ENCODE assay signal across 21 cellular contexts in the genomic region with DNA sequence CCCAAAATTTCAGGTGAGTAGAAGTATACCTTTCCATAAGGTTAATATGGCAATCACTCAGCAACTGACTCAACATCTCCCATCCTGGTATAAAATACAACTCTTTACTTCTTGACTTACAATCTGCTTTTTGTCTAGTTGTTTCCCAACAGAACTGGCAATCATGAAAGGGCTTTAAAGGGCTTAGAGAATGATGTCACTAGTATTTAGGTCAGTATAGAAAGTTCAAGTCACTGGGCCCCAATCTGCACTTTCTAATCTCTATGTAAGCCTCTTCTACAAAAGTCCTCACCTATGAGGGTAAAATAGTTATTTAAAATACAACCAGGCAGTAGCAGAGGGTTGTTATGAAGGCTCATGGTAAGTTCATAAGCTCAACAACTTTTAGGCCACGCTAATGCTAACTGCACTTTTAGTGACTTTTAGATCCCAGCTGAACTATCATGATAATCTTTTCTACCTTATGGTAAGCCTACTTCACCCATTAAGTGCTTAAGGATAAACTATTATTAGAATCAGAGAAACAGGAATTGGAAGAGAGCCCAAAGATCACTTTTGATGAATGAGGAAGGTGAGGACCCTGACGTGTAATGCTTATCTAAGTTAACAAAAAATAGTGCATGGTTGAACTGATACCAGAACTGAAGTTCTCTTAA.
A peak's percentile ranks its signal among the peaks of the same experiment; 100 is the strongest.
DNase-seq lines count a peak whose midpoint lies in the region; ATAC-seq and TF ChIP-seq lines count a peak whose summit lies in the region.
"Had no signal": no experiment of that assay in that cellular context is flagged by ENCODE, and none has a peak within 500 bp of the region (broad histone marks: within the 10 kb centered on the region; RNA-seq: fewer than 3 reads in every experiment).

No MANE protein-coding gene starts in this region.

- peaks cover 57% of the 10 kb centered on the region for H3K36me3 Mint-ChIP-seq in activated CD4-positive, alpha-beta T cell treated with anti-CD3 and anti-CD28 coated beads for 36 hours (ENCODE audit: low read depth)
- peaks cover 52% of the 10 kb centered on the region for H3K36me3 Mint-ChIP-seq in activated naive CD8-positive, alpha-beta T cell treated with anti-CD3 and anti-CD28 coated beads, Interleukin-2, amount 50 U/mL, for 24 hours (ENCODE audit: low read depth)
- H3K36me3 Mint-ChIP-seq in memory B cell (peaks cover 47% of the 10 kb centered on the region), H9 (ENCODE audit: insufficient read depth in 1 of 3, low read depth in 3 of 3) (peaks cover 22 to 60% (median 55%) of the 10 kb centered on the region in 3 experiments; a peak in 6 of 7 replicates)

- peak; percentile 49 for ATAC-seq in activated CD4-positive, alpha-beta T cell treated with anti-CD3 and anti-CD28 coated beads for 36 hours
- ATAC-seq in activated naive CD8-positive, alpha-beta T cell treated with anti-CD3 and anti-CD28 coated beads, Interleukin-2, amount 50 U/mL, for 24 hours: peak; percentile 28
- ATAC-seq in memory B cell (ENCODE audit: low read depth): no peak
- ATAC-seq: Panc1 had no signal

- no peaks in the 10 kb centered on the region for H3K9me3 ChIP-seq in H9 (ENCODE audit: control insufficient read depth, low read depth, low read length)
- H3K9me3 ChIP-seq: esophagus squamous epithelium, testis had no signal

- no peaks in the 10 kb centered on the region for H3K27me3 Mint-ChIP-seq in activated CD4-positive, alpha-beta T cell treated with anti-CD3 and anti-CD28 coated beads for 36 hours
- no peaks in the 10 kb centered on the region for H3K27me3 Mint-ChIP-seq in activated naive CD8-positive, alpha-beta T cell treated with anti-CD3 and anti-CD28 coated beads, Interleukin-2, amount 50 U/mL, for 24 hours
- H3K27me3 Mint-ChIP-seq in memory B cell (no peaks in the 10 kb centered on the region), H9 (ENCODE audit: low read depth) (no peaks in the 10 kb centered on the region)
- H3K27me3 Mint-ChIP-seq: activated B cell treated with CpG ODN at 0.5 μM for 24 hours; activated naive CD8-positive, alpha-beta T cell treated with anti-CD3 and anti-CD28 coated beads, Interleukin-2, amount 10 ng/mL, durations not matched to agents 7 days and 5 days had no signal

- CTCF ChIA-PET in activated CD4-positive, alpha-beta T cell treated with anti-CD3 and anti-CD28 coated beads for 36 hours (lab: Charles Lee): no interaction called here

- no peaks in the 10 kb centered on the region for H4K20me1 ChIP-seq in H9 (ENCODE audit: control insufficient read depth, insufficient read depth, insufficient read length)

- POLR2A ChIA-PET in activated CD4-positive, alpha-beta T cell treated with anti-CD3 and anti-CD28 coated beads for 36 hours (lab: Charles Lee): no interaction called here

- H3K9me3 Mint-ChIP-seq in activated CD4-positive, alpha-beta T cell treated with anti-CD3 and anti-CD28 coated beads for 36 hours (ENCODE audit: low read depth): no peaks in the 10 kb centered on the region
- H3K9me3 Mint-ChIP-seq in activated naive CD8-positive, alpha-beta T cell treated with anti-CD3 and anti-CD28 coated beads, Interleukin-2, amount 50 U/mL, for 24 hours: no peaks in the 10 kb centered on the region
- H3K9me3 Mint-ChIP-seq in memory B cell (no peaks in the 10 kb centered on the region), H9 (no peaks in the 10 kb centered on the region)
- H3K9me3 Mint-ChIP-seq: activated B cell treated with CpG ODN at 0.5 μM for 24 hours; activated naive CD8-positive, alpha-beta T cell treated with anti-CD3 and anti-CD28 coated beads, Interleukin-2, amount 10 ng/mL, durations not matched to agents 7 days and 5 days; CD14-positive monocyte had no signal

- no peak overlapping the region for H2AK5ac ChIP-seq in H9 (ENCODE audit: insufficient read length, low read length)

- H3K56ac ChIP-seq in H9 (ENCODE audit: insufficient read length, low read depth, low read length): no peak overlapping the region

- H2AFZ ChIP-seq in H9 (ENCODE audit: low read length): no peak overlapping the region

- no peak overlapping the region for H4K91ac ChIP-seq in H9 (ENCODE audit: insufficient read length, low read depth, low read length)

- peaks cover 26% of the 10 kb centered on the region for H3K4me1 Mint-ChIP-seq in activated CD4-positive, alpha-beta T cell treated with anti-CD3 and anti-CD28 coated beads for 36 hours
- peaks cover 12% of the 10 kb centered on the region for H3K4me1 Mint-ChIP-seq in activated naive CD8-positive, alpha-beta T cell treated with anti-CD3 and anti-CD28 coated beads, Interleukin-2, amount 50 U/mL, for 24 hours
- H3K4me1 Mint-ChIP-seq in memory B cell (peaks cover 2% of the 10 kb centered on the region), H9 (no peaks in the 10 kb centered on the region)
- H3K4me1 Mint-ChIP-seq: activated B cell treated with CpG ODN at 0.5 μM for 24 hours, CD14-positive monocyte had no signal

- no peak overlapping the region for H4K5ac ChIP-seq in H9 (ENCODE audit: insufficient read length, low read depth, low read length)

- H3T11ph ChIP-seq in H9 (ENCODE audit: low read length): no peak overlapping the region

- H3K79me2 ChIP-seq in H9 (ENCODE audit: insufficient read depth, low read length): no peaks in the 10 kb centered on the region

- H3K79me1 ChIP-seq in H9 (ENCODE audit: insufficient read depth, low read depth, low read length, poor library complexity, severe bottlenecking): no peaks in the 10 kb centered on the region

- no peak overlapping the region for H2BK15ac ChIP-seq in H9 (ENCODE audit: low read depth, low read length)

- H3K27ac Mint-ChIP-seq in activated CD4-positive, alpha-beta T cell treated with anti-CD3 and anti-CD28 coated beads for 36 hours: no peak overlapping the region
- no peak overlapping the region for H3K27ac Mint-ChIP-seq in activated naive CD8-positive, alpha-beta T cell treated with anti-CD3 and anti-CD28 coated beads, Interleukin-2, amount 50 U/mL, for 24 hours
- H3K27ac Mint-ChIP-seq in memory B cell (peak overlapping the region; percentile 18), H9 (peak overlapping the region in 1 of 3 experiments; percentile 56; a peak in 2 of 7 replicates)
- H3K27ac Mint-ChIP-seq: activated B cell treated with CpG ODN at 0.5 μM for 24 hours; activated naive CD8-positive, alpha-beta T cell treated with anti-CD3 and anti-CD28 coated beads, Interleukin-2, amount 10 ng/mL, durations not matched to agents 7 days and 5 days had no signal

- no peaks in the 10 kb centered on the region for H3K23me2 ChIP-seq in H9 (ENCODE audit: insufficient read length, low read depth, low read length, poor library complexity, severe bottlenecking)

- H3K9ac ChIP-seq in H9 (ENCODE audit: extremely low read depth, insufficient read length, low read length): no peak overlapping the region

- H3K23ac ChIP-seq in H9 (ENCODE audit: insufficient read length, low read depth, low read length): no peak overlapping the region

- no peak overlapping the region for H3K18ac ChIP-seq in H9 (ENCODE audit: insufficient read length, low read depth, low read length)

- H3K27me3 ChIP-seq in H9 (ENCODE audit: insufficient read depth, low read length): no peaks in the 10 kb centered on the region
- H3K27me3 ChIP-seq: esophagus squamous epithelium, testis had no signal

- H2BK20ac ChIP-seq in H9 (ENCODE audit: low read depth, low read length, poor library complexity, severe bottlenecking): no peak overlapping the region

- H3K4ac ChIP-seq in H9 (ENCODE audit: low read depth, low read length): no peak overlapping the region

- intact Hi-C loops in activated CD4-positive, alpha-beta T cell treated with anti-CD3 and anti-CD28 coated beads for 36 hours (cut with DNase I, micrococcal nuclease): no loop called here

- H2BK5ac ChIP-seq in H9 (ENCODE audit: insufficient read length, low read length): no peak overlapping the region

- no peak overlapping the region for H3K27ac ChIP-seq in H9 (ENCODE audit: insufficient read length, low read depth, low read length)
- H3K27ac ChIP-seq: esophagus squamous epithelium, testis had no signal

- no CpG with 5 or more reads among the region's 2 CpGs for WGBS in H9 (ENCODE audit: extremely low coverage, insufficient read length, low lambda C conversion rate)

- no peak overlapping the region for H3K4me3 Mint-ChIP-seq in activated CD4-positive, alpha-beta T cell treated with anti-CD3 and anti-CD28 coated beads for 36 hours
- H3K4me3 Mint-ChIP-seq in activated naive CD8-positive, alpha-beta T cell treated with anti-CD3 and anti-CD28 coated beads, Interleukin-2, amount 50 U/mL, for 24 hours: no peak overlapping the region
- H3K4me3 Mint-ChIP-seq in memory B cell (no peak overlapping the region), H9 (no peak overlapping the region)
- H3K4me3 Mint-ChIP-seq: activated B cell treated with CpG ODN at 0.5 μM for 24 hours; activated naive CD8-positive, alpha-beta T cell treated with anti-CD3 and anti-CD28 coated beads, Interleukin-2, amount 10 ng/mL, durations not matched to agents 7 days and 5 days; CD14-positive monocyte had no signal

- TF ChIP-seq CTCF in H9 (conservative IDR thresholded peaks at IDR 0.05): no peak

- H2BK12ac ChIP-seq in H9 (ENCODE audit: insufficient read length, low read depth, low read length): no peak overlapping the region

- DNase-seq in activated CD4-positive, alpha-beta T cell treated with anti-CD3 and anti-CD28 coated beads for 36 hours: no peak
- DNase-seq in activated CD4-positive, alpha-beta T cell treated with anti-CD3 and anti-CD28 coated beads, Interleukin-2, amount 50 U/mL, for 48 hours: no peak
- DNase-seq in NCI-H82 (lab: John Stamatoyannopoulos, UW) (peak; percentile 95), memory B cell (ENCODE audit: low spot score in 2 of 2) (no peak), C1 segment of cervical spinal cord (lab: John Stamatoyannopoulos, UW) (no peak), anterior cingulate cortex (lab: John Stamatoyannopoulos, UW) (no peak), H9 (no peak)
- no peak for DNase-seq in activated naive CD8-positive, alpha-beta T cell treated with anti-CD3 and anti-CD28 coated beads, Interleukin-2, amount 50 U/mL, for 24 hours
- DNase-seq: 8988T; activated B cell treated with CpG ODN at 0.5 μM for 24 hours; activated naive CD8-positive, alpha-beta T cell treated with anti-CD3 and anti-CD28 coated beads, Interleukin-2, amount 10 ng/mL, durations not matched to agents 7 days and 5 days; esophagus squamous epithelium; MV-4-11; NCI-H146; SHP77; small intestine; stimulated activated naive CD4-positive, alpha-beta T cell; T-helper 9 cell; testis had no signal

- no peak overlapping the region for H4K8ac ChIP-seq in H9 (replicated peaks; ENCODE audit: insufficient read length, low read depth, low read length)

- no peaks in the 10 kb centered on the region for H3K4me1 ChIP-seq in H9 (ENCODE audit: insufficient read depth, low read length)
- H3K4me1 ChIP-seq: esophagus squamous epithelium, testis had no signal

- no peak overlapping the region for H3K14ac ChIP-seq in H9 (ENCODE audit: insufficient read depth, low read length)

- H3K4me2 ChIP-seq in H9 (ENCODE audit: insufficient read depth, insufficient read length, low read length): no peak overlapping the region

- H2BK120ac ChIP-seq in H9 (ENCODE audit: low read depth, low read length, poor library complexity, severe bottlenecking): no peak overlapping the region
